Comparison of ENCODE assay signal across 35 cellular contexts in the genomic region with DNA sequence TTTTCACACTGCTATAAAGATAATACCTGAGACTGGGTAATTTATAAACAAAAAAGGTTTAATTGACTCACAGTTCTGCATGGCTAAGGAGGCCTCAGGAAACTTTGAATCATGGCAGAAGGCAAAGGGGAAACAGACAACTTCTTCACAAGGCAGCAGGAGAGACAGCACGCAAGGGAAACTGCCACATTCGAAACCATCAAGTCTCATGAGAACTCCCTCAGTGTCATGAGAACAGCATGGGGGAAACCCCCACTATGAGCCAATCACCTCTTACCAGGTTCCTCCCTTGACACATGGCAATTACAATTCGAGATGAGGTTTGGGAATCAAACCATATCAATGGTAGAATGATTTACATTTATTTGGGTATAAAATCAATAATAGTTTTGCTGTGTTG.
"Had no signal": no experiment of that assay in that cellular context is flagged by ENCODE, and none has a peak within 500 bp of the region (broad histone marks: within the 10 kb centered on the region; RNA-seq: fewer than 3 reads in every experiment).

No MANE protein-coding gene starts in this region.

- H3K9me3 ChIP-seq: adrenal gland, body of pancreas, breast epithelium had no signal

- ATAC-seq: activated CD8-positive, alpha-beta T cell treated with anti-CD3 and anti-CD28 coated beads for 36 hours; activated naive CD4-positive, alpha-beta T cell treated with anti-CD3 and anti-CD28 coated beads, Interleukin-2, amount 50 U/mL, for 72 hours; activated T-cell treated with anti-CD3 and anti-CD28 coated beads, Interleukin-2, amount 50 U/mL, for 4 hours; activated T-cell treated with anti-CD3 and anti-CD28 coated beads, Interleukin-2, amount 50 U/mL, for 72 hours; activated T-helper 17 cell treated with anti-CD3 and anti-CD28 coated beads, Interleukin-2, amount 50 U/mL, for 72 hours; body of pancreas had no signal

- H3K4me3 Mint-ChIP-seq: activated B cell treated with CpG ODN at 0.5 μM for 24 hours; activated CD4-positive, alpha-beta memory T cell treated with anti-CD3 and anti-CD28 coated beads for 36 hours; activated CD4-positive, alpha-beta T cell treated with anti-CD3 and anti-CD28 coated beads, Interleukin-2, amount 10 ng/mL, durations not matched to agents 24 days and 14 days; activated CD8-positive, alpha-beta T cell treated with anti-CD3 and anti-CD28 coated beads for 36 hours; activated naive CD4-positive, alpha-beta T cell treated with anti-CD3 and anti-CD28 coated beads for 36 hours; activated naive CD8-positive, alpha-beta T cell treated with anti-CD3 and anti-CD28 coated beads for 36 hours; activated T-cell treated with anti-CD3 and anti-CD28 coated beads, Interleukin-2, amount 50 U/mL, for 4 hours; activated T-cell treated with anti-CD3 and anti-CD28 coated beads, Interleukin-2, amount 50 U/mL, for 72 hours; activated T-helper 1 cell treated with anti-CD3 and anti-CD28 coated beads, Interleukin-12 subunit alpha, Interleukin-12 subunit beta, Interleukin-2, Interleukin-4 antibody, amounts not matched to agents 30 ng/mL and 10 ng/mL and 1 ng/mL, durations not matched to agents 14 hours and 24 hours and 36 hours; activated T-helper 17 cell treated with anti-CD3 and anti-CD28 coated beads, Interleukin-2, amount 50 U/mL, for 72 hours; T-helper 2 cell treated with Interferon-gamma antibody and Interleukin-4, amounts not matched to agents 5 μg/mL and 100 μg/mL, for 36 hours had no signal

- H3K9me3 Mint-ChIP-seq: activated CD4-positive, alpha-beta memory T cell treated with anti-CD3 and anti-CD28 coated beads for 36 hours; activated CD8-positive, alpha-beta T cell treated with anti-CD3 and anti-CD28 coated beads for 36 hours; activated naive CD4-positive, alpha-beta T cell treated with anti-CD3 and anti-CD28 coated beads for 36 hours; activated naive CD8-positive, alpha-beta T cell treated with anti-CD3 and anti-CD28 coated beads for 36 hours; activated T-helper 1 cell treated with anti-CD3 and anti-CD28 coated beads, Interleukin-12 subunit alpha, Interleukin-12 subunit beta, Interleukin-2, Interleukin-4 antibody, amounts not matched to agents 30 ng/mL and 10 ng/mL and 1 ng/mL, durations not matched to agents 14 hours and 24 hours and 36 hours had no signal

- FAIRE-seq: astrocyte, TTC549 had no signal

- H3K4me1 ChIP-seq: adrenal gland, body of pancreas, breast epithelium had no signal

- H3K27ac Mint-ChIP-seq: activated B cell treated with CpG ODN at 0.5 μM for 24 hours; activated CD4-positive, alpha-beta memory T cell treated with anti-CD3 and anti-CD28 coated beads for 36 hours; activated CD4-positive, alpha-beta T cell treated with anti-CD3 and anti-CD28 coated beads, Interleukin-2, amount 10 ng/mL, durations not matched to agents 24 days and 14 days; activated CD8-positive, alpha-beta T cell treated with anti-CD3 and anti-CD28 coated beads for 36 hours; activated naive CD4-positive, alpha-beta T cell treated with anti-CD3 and anti-CD28 coated beads for 36 hours; activated naive CD4-positive, alpha-beta T cell treated with anti-CD3 and anti-CD28 coated beads, Interleukin-2, amount 50 U/mL, for 72 hours; activated naive CD8-positive, alpha-beta T cell treated with anti-CD3 and anti-CD28 coated beads for 36 hours; activated T-cell treated with anti-CD3 and anti-CD28 coated beads, Interleukin-2, amount 50 U/mL, for 72 hours; activated T-helper 1 cell treated with anti-CD3 and anti-CD28 coated beads, Interleukin-12 subunit alpha, Interleukin-12 subunit beta, Interleukin-2, Interleukin-4 antibody, amounts not matched to agents 30 ng/mL and 10 ng/mL and 1 ng/mL, durations not matched to agents 14 hours and 24 hours and 36 hours; activated T-helper 17 cell treated with anti-CD3 and anti-CD28 coated beads, Interleukin-2, amount 50 U/mL, for 72 hours; T-helper 2 cell treated with Interferon-gamma antibody and Interleukin-4, amounts not matched to agents 5 μg/mL and 100 μg/mL, for 36 hours had no signal

- H3K4me1 Mint-ChIP-seq: activated B cell treated with CpG ODN at 0.5 μM for 24 hours; activated CD4-positive, alpha-beta T cell treated with anti-CD3 and anti-CD28 coated beads, Interleukin-2, amount 10 ng/mL, durations not matched to agents 24 days and 14 days; activated naive CD8-positive, alpha-beta T cell treated with anti-CD3 and anti-CD28 coated beads for 36 hours; activated T-helper 17 cell treated with anti-CD3 and anti-CD28 coated beads, Interleukin-2, amount 50 U/mL, for 72 hours had no signal

- H3K27me3 Mint-ChIP-seq: activated B cell treated with CpG ODN at 0.5 μM for 24 hours; activated CD4-positive, alpha-beta memory T cell treated with anti-CD3 and anti-CD28 coated beads for 36 hours; activated CD4-positive, alpha-beta T cell treated with anti-CD3 and anti-CD28 coated beads, Interleukin-2, amount 10 ng/mL, durations not matched to agents 24 days and 14 days; activated CD8-positive, alpha-beta T cell treated with anti-CD3 and anti-CD28 coated beads for 36 hours; activated naive CD8-positive, alpha-beta T cell treated with anti-CD3 and anti-CD28 coated beads for 36 hours; activated T-helper 17 cell treated with anti-CD3 and anti-CD28 coated beads, Interleukin-2, amount 50 U/mL, for 72 hours had no signal

- H3K4me3 ChIP-seq: adrenal gland, body of pancreas, breast epithelium had no signal

- H3K36me3 Mint-ChIP-seq: activated CD4-positive, alpha-beta memory T cell treated with anti-CD3 and anti-CD28 coated beads for 36 hours; activated naive CD4-positive, alpha-beta T cell treated with anti-CD3 and anti-CD28 coated beads, Interleukin-2, amount 50 U/mL, for 72 hours; activated naive CD8-positive, alpha-beta T cell treated with anti-CD3 and anti-CD28 coated beads for 36 hours had no signal

- H3K36me3 ChIP-seq: adrenal gland, brain microvascular endothelial cell, breast epithelium had no signal

- DNase-seq: activated B cell treated with CpG ODN at 0.5 μM for 24 hours; activated CD4-positive, alpha-beta memory T cell treated with anti-CD3 and anti-CD28 coated beads for 36 hours; activated CD4-positive, alpha-beta T cell treated with anti-CD3 and anti-CD28 coated beads for 4 hours; activated CD4-positive, alpha-beta T cell treated with anti-CD3 and anti-CD28 coated beads, Interleukin-2, amount 10 ng/mL, durations not matched to agents 24 days and 14 days; activated CD4-positive, alpha-beta T cell treated with anti-CD3 and anti-CD28 coated beads, Interleukin-2, amount 50 U/mL, for 1 hour; activated CD4-positive, alpha-beta T cell treated with anti-CD3 and anti-CD28 coated beads, Interleukin-2, amount 50 U/mL, for 4 hours; activated CD4-positive, CD25-positive, alpha-beta regulatory T cell treated with anti-CD3 and anti-CD28 coated beads, Interleukin-2, amount 50 U/mL, for 72 hours; activated CD8-positive, alpha-beta memory T cell treated with anti-CD3 and anti-CD28 coated beads, Interleukin-2, amount 50 U/mL, for 4 hours; activated CD8-positive, alpha-beta T cell treated with anti-CD3 and anti-CD28 coated beads for 36 hours; activated effector memory CD4-positive, alpha-beta T cell treated with anti-CD3 and anti-CD28 coated beads, Interleukin-2, amount 50 U/mL, for 16 hours; activated gamma-delta T cell treated with Interleukin-2 at 50 U/mL for 16 hours; activated naive CD4-positive, alpha-beta T cell; activated naive CD4-positive, alpha-beta T cell treated with anti-CD3 and anti-CD28 coated beads for 36 hours; activated naive CD4-positive, alpha-beta T cell treated with anti-CD3 and anti-CD28 coated beads, Interleukin-2, amount 50 U/mL, for 16 hours; activated naive CD8-positive, alpha-beta T cell treated with anti-CD3 and anti-CD28 coated beads for 36 hours; activated T-cell treated with anti-CD3 and anti-CD28 coated beads for 4 hours; activated T-cell treated with anti-CD3 and anti-CD28 coated beads, Interleukin-2, amount 50 U/mL, for 1 hour; activated T-cell treated with anti-CD3 and anti-CD28 coated beads, Interleukin-2, amount 50 U/mL, for 4 hours; activated T-cell treated with anti-CD3 and anti-CD28 coated beads, Interleukin-2, amount 50 U/mL, for 72 hours; adrenal gland; amniotic stem cell; aorta; body of pancreas; brain microvascular endothelial cell; central memory CD4-positive, alpha-beta T cell; T-helper 2 cell; T-helper 9 cell had no signal

- H3K27me3 ChIP-seq: adrenal gland, body of pancreas, brain microvascular endothelial cell, breast epithelium had no signal

- H3K27ac ChIP-seq: adrenal gland, body of pancreas, brain microvascular endothelial cell, breast epithelium, VCaP had no signal
